ENCODE assay signal across 8 cellular contexts in the genomic region with DNA sequence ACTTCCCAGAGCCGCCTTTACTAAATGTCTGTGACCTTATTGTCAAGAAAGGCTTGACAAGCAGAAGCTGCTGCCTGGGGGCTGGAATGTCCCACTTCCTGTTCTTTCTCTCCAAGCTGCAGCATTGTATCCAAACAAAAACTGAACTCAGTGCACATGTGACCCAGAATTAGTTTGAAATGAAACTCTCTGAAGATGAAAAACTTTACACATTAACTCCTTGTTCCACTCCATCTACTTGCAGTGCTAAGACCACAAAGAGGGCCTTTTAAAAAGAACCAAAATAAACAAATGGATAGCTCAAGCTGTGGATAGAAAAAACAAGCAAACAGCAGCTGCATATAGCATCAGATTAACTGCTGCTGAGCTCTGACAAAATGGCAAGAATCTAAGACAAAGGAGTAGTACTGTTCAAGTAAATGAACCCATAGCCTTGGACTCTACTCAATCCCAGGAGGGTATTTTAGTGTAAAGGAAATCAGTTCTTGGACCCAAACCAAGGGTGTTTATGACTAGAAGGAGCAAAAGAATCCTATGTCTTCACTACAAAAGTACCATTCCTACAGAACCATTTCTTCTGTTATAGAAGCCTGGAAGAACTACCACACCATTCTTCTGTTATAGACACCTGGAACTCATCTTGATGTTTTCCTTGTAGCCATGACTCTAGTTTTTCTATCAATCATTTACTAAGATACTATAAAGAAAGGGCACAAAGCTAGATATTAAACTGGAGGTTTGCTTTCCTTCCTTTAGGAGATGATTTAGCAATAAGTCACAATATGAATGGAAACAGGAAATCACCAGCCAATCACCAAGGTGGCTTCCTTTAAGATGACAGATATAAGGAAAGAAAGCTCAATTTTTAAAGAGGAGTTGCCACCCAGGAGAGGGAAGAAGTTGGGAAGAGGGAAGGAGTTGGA.
DNase-seq lines count a peak whose midpoint lies in the region; ATAC-seq and TF ChIP-seq lines count a peak whose summit lies in the region.

No MANE protein-coding gene starts in this region.

- no peak overlapping the region for H3K4me2 ChIP-seq in Karpas-422 (ENCODE audit: low read depth, low read length, poor library complexity, severe bottlenecking)

- H3K9ac ChIP-seq in Karpas-422 (ENCODE audit: low read length) = no peak overlapping the region

- 89 to 100% methylated on average over 1 of the region's 1 CpG for WGBS in ectodermal cell, 2 experiments
- 63 to 74% (median 69%) methylated on average over 1 of the region's 1 CpG for WGBS in stomach, 5 donors

- H3K4me3 ChIP-seq in A673 (ENCODE audit: low read depth, low read length, poor library complexity, severe bottlenecking) = no peak overlapping the region
- no peak overlapping the region for H3K4me3 ChIP-seq in ectodermal cell (ENCODE audit: insufficient read depth, low read depth, low read length)
- H3K4me3 ChIP-seq in stomach = no peak overlapping the region
- H3K4me3 ChIP-seq in Karpas-422 (ENCODE audit: low read length) = no peak overlapping the region

- DNase-seq in A673 (ENCODE audit: low spot score) = peak; percentile 95
- DNase-seq in stomach = no peak
- DNase-seq in Karpas-422 = no peak
- DNase-seq in HPDE6-E6E7 (ENCODE audit: extremely low spot score) = no peak
- DNase-seq in activated CD4-positive, alpha-beta T cell treated with anti-CD3 and anti-CD28 coated beads for 4 hours = no peak

- TF ChIP-seq CTCF in A673 (conservative IDR thresholded peaks at IDR 0.05; ENCODE audit: low read depth, low read length) = no peak
- TF ChIP-seq CTCF in stomach (IDR thresholded peaks at IDR 0.05) = no peak

- H3K27me3 ChIP-seq in A673 (replicated peaks; ENCODE audit: insufficient read depth, low read depth, low read length, poor library complexity) (no peaks in the 10 kb centered on the region), ectodermal cell (ENCODE audit: control insufficient read depth, insufficient read depth, low read length, poor library complexity, severe bottlenecking) (no peaks in the 10 kb centered on the region), stomach (no peaks in the 10 kb centered on the region), Karpas-422 (ENCODE audit: low read length) (no peaks in the 10 kb centered on the region)

- no peaks in the 10 kb centered on the region for H3K9me2 ChIP-seq in Karpas-422 (replicated peaks; ENCODE audit: insufficient read depth, low read length)

- TSS peak; percentile 75 for BruUV-seq in A673 (replicated peaks; lab: Mats Ljungman, UMichigan)

- intact Hi-C loops in A673 (cut with micrococcal nuclease; ENCODE audit: unreplicated experiment) = no loop called here
- intact Hi-C loops in stomach (cut with DNase I; ENCODE audit: low total_unique reads) = no loop called here

- peak; percentile 54 for ATAC-seq in GM19455 (IDR thresholded peaks at IDR 0.05; ENCODE audit: unreplicated experiment)
- ATAC-seq in HG03520 (IDR thresholded peaks at IDR 0.05; ENCODE audit: unreplicated experiment) = peak; percentile 47

- H3K79me2 ChIP-seq in Karpas-422 (ENCODE audit: low read length) = no peaks in the 10 kb centered on the region

- POLR2A ChIA-PET in A673 (lab: Charles Lee; ENCODE audit: low non-redundant PET) = no interaction called here

- TF ChIP-seq POLR2A in stomach (IDR thresholded peaks at IDR 0.05) = no peak

- no peak overlapping the region for H2AFZ ChIP-seq in Karpas-422 (ENCODE audit: low read length)

- H3K36me3 ChIP-seq in A673 (ENCODE audit: insufficient read depth, low read length, poor library complexity, severe bottlenecking) (no peaks in the 10 kb centered on the region), ectodermal cell (ENCODE audit: control insufficient read depth, insufficient read depth, low read length) (no peaks in the 10 kb centered on the region), stomach (no peaks in the 10 kb centered on the region), Karpas-422 (ENCODE audit: insufficient read depth, low read length) (no peaks in the 10 kb centered on the region)

- CTCF ChIA-PET in A673 (lab: Charles Lee) = interaction anchor here (0.9 kb wide), 1 partner anchor 42 kb away, joined by 3 read pairs; no protein-coding TSS in a partner anchor

- H3K4me1 ChIP-seq in A673 (ENCODE audit: insufficient read depth, low read length, poor library complexity, severe bottlenecking) (peaks cover 74% of the 10 kb centered on the region), ectodermal cell (ENCODE audit: control insufficient read depth, insufficient read depth, low read length) (peaks cover 10% of the 10 kb centered on the region), stomach (peaks cover 0 to 66% (median 27%) of the 10 kb centered on the region in 4 donors), Karpas-422 (ENCODE audit: low read length) (no peaks in the 10 kb centered on the region)

- H3K9me3 ChIP-seq in A673 (ENCODE audit: low read depth, low read length, poor library complexity, severe bottlenecking) = no peaks in the 10 kb centered on the region
- no peaks in the 10 kb centered on the region for H3K9me3 ChIP-seq in ectodermal cell (ENCODE audit: control insufficient read depth, low read length)
- no peaks in the 10 kb centered on the region for H3K9me3 ChIP-seq in stomach
- no peaks in the 10 kb centered on the region for H3K9me3 ChIP-seq in Karpas-422 (ENCODE audit: low read length)

- no peaks in the 10 kb centered on the region for H4K20me1 ChIP-seq in Karpas-422 (ENCODE audit: insufficient read depth, low read depth, low read length)

- no peak for TF ChIP-seq EP300 in stomach (IDR thresholded peaks at IDR 0.05)

- H3K27ac ChIP-seq in A673 (ENCODE audit: low read depth, low read length, poor library complexity, severe bottlenecking) = peak overlapping the region; percentile 98
- peak overlapping the region; percentile 52 for H3K27ac ChIP-seq in ectodermal cell (ENCODE audit: insufficient read depth, low read depth, low read length, poor library complexity, severe bottlenecking)
- H3K27ac ChIP-seq in stomach = peak overlapping the region in 3 of 5 donors; percentile 7 to 31 (median 27)
- no peak overlapping the region for H3K27ac ChIP-seq in Karpas-422 (ENCODE audit: low read length)
